In the genomic region with DNA sequence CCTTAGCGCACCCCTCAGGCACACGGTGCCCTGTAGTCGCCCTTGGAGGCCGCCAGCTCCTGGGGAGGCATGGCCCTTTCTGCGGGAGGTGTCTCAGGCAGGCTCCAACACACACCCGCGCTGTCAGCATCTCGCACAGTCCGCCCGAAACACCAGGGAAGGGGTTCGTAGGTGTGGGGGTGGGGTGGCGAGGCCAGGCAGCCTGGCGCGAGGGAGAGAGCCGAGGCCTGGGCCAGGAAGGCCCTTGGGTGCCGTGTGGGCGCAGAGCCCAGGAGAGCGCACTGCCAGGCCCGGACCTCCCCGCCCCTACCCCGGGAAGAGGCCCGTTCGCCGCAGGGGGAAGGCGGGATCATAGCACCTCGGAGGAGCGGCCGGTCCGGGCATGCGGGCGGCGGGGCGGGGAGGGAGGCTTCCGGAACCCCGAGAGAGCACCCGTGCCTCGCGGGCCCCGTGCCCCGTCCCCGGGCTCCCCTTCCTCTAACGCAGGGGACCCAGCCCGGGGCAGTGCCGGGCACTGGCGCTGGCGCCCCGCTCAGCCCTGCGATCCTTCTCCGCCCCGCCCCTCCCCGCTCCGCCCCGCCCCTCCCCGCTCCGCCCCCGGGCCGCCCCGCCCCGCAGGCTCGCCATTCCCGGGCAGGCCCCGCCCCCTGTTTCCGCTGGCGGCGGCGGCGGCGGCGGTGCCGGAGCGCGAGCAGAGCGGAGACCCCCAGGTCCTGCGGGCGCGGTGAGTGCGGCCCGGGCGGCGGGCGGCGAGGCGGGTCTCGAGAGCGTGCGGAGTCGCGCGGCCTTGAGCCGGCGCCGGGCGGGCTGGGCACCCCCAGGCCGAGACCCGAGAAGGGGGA, we compare ENCODE assay signal across 8 cellular contexts. TPM values are rescaled to one million over a fixed set of nuclear protein-coding genes. Genes with fewer than 3 reads are reported as not detected.
DNase-seq lines count a peak whose midpoint lies in the region; ATAC-seq and TF ChIP-seq lines count a peak whose summit lies in the region.

A gene with protein sequence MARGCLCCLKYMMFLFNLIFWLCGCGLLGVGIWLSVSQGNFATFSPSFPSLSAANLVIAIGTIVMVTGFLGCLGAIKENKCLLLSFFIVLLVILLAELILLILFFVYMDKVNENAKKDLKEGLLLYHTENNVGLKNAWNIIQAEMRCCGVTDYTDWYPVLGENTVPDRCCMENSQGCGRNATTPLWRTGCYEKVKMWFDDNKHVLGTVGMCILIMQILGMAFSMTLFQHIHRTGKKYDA (plus strand): TSS at position 650 of the 842 bp plus-strand sequence. CDS start 123,815 bp downstream, outside the sequence.

- H3K36me3 ChIP-seq in SJCRH30 (no peaks in the 10 kb centered on the region; the same call in 1 of the 2 replicates), thyroid gland (no peaks in the 10 kb centered on the region)

- no peaks in the 10 kb centered on the region for H3K27me3 ChIP-seq in AG04450 (ENCODE audit: control insufficient read depth, insufficient read depth, low read length)
- H3K27me3 ChIP-seq in SJCRH30: no peaks in the 10 kb centered on the region
- no peaks in the 10 kb centered on the region for H3K27me3 ChIP-seq in thyroid gland

- no peaks in the 10 kb centered on the region for H3K27me3 Mint-ChIP-seq in activated naive CD4-positive, alpha-beta T cell treated with anti-CD3 and anti-CD28 coated beads, Interleukin-2, amount 50 U/mL, for 24 hours
- no peaks in the 10 kb centered on the region for H3K27me3 Mint-ChIP-seq in osteocyte (ENCODE audit: unreplicated experiment)

- peak within 1 kb of the TSS; percentile 57 for H3K27ac ChIP-seq in AG04450 (ENCODE audit: low read depth, low read length)
- peak within 1 kb of the TSS; percentile 76 for H3K27ac ChIP-seq in SJCRH30
- H3K27ac ChIP-seq in thyroid gland: peak within 1 kb of the TSS; percentile 81 to 95 (median 84)

- peaks cover 12% of the 10 kb centered on the region for H3K4me1 Mint-ChIP-seq in activated naive CD4-positive, alpha-beta T cell treated with anti-CD3 and anti-CD28 coated beads, Interleukin-2, amount 50 U/mL, for 24 hours
- peaks cover 26% of the 10 kb centered on the region for H3K4me1 Mint-ChIP-seq in osteocyte (ENCODE audit: unreplicated experiment)

- ATAC-seq in GM19025 (IDR thresholded peaks at IDR 0.05; ENCODE audit: low read depth, unreplicated experiment) (peak; percentile 82), HG03571 (IDR thresholded peaks at IDR 0.05; ENCODE audit: unreplicated experiment) (peak; percentile 76)

- TF ChIP-seq CTCF in AG04450 (IDR thresholded peaks at IDR 0.05; ENCODE audit: low read depth, low read length) (no peak), osteocyte (IDR thresholded peaks at IDR 0.05) (no peak), thyroid gland (IDR thresholded peaks at IDR 0.05) (no peak)

- no peaks in the 10 kb centered on the region for H3K36me3 Mint-ChIP-seq in activated naive CD4-positive, alpha-beta T cell treated with anti-CD3 and anti-CD28 coated beads, Interleukin-2, amount 50 U/mL, for 24 hours
- H3K36me3 Mint-ChIP-seq in osteocyte (ENCODE audit: unreplicated experiment): no peaks in the 10 kb centered on the region

- H3K4me1 ChIP-seq in SJCRH30 (peaks cover 27% of the 10 kb centered on the region), thyroid gland (peaks cover 28 to 38% of the 10 kb centered on the region in 2 donors)

- TF ChIP-seq POLR2A in thyroid gland (IDR thresholded peaks at IDR 0.05): peak in 1 of 2 donors; percentile 80

- H3K27ac Mint-ChIP-seq in activated naive CD4-positive, alpha-beta T cell treated with anti-CD3 and anti-CD28 coated beads, Interleukin-2, amount 50 U/mL, for 24 hours: no peak within 1 kb of the TSS
- peak within 1 kb of the TSS; percentile 73 for H3K27ac Mint-ChIP-seq in osteocyte (ENCODE audit: unreplicated experiment)

- intact Hi-C loops in thyroid gland (cut with DNase I): loop anchor here (5.0 to 10.0 kb wide), 2 partner anchors 58 to 1195 kb away; a partner anchor contains a TSS

- peak within 1 kb of the TSS; percentile 81 for H3K4me3 Mint-ChIP-seq in activated naive CD4-positive, alpha-beta T cell treated with anti-CD3 and anti-CD28 coated beads, Interleukin-2, amount 50 U/mL, for 24 hours
- peak within 1 kb of the TSS; percentile 78 for H3K4me3 Mint-ChIP-seq in osteocyte (ENCODE audit: unreplicated experiment)

- H3K9me3 Mint-ChIP-seq in activated naive CD4-positive, alpha-beta T cell treated with anti-CD3 and anti-CD28 coated beads, Interleukin-2, amount 50 U/mL, for 24 hours: no peaks in the 10 kb centered on the region
- H3K9me3 Mint-ChIP-seq in osteocyte (ENCODE audit: unreplicated experiment): no peaks in the 10 kb centered on the region

- DNase-seq in AG04450 (ENCODE audit: low read depth, low spot score) (no peak), SJCRH30 (peak; percentile 73 to 76), glomerular visceral epithelial cell (ENCODE audit: extremely low spot score) (peak; percentile 69), osteocyte (ENCODE audit: extremely low spot score, unreplicated experiment) (peak; percentile 89), thyroid gland (peak; percentile 91 to 92)

- H3K9me3 ChIP-seq in AG04450 (ENCODE audit: control insufficient read depth, insufficient read depth, low read length): no peaks in the 10 kb centered on the region; the same call in 1 of the 2 replicates
- H3K9me3 ChIP-seq in SJCRH30 (replicated peaks): no peaks in the 10 kb centered on the region
- H3K9me3 ChIP-seq in thyroid gland: no peaks in the 10 kb centered on the region

- H3K4me3 ChIP-seq in AG04450 (ENCODE audit: low read depth, low read length) (peak within 1 kb of the TSS; percentile 82), SJCRH30 (peak within 1 kb of the TSS; percentile 82), thyroid gland (replicated peaks in 1 of 3) (peak within 1 kb of the TSS; percentile 29 to 81 (median 79))

- WGBS in thyroid gland, 2 donors: 2 to 3% methylated on average over 10 to 25 of the region's 95 CpGs

- POLR2A ChIA-PET in AG04450 (lab: Yijun Ruan, JAX): interaction anchor here (0.6 kb wide), 1 partner anchor 25 kb away, joined by 4 read pairs; no protein-coding TSS in a partner anchor

- CTCF ChIA-PET in AG04450 (lab: Charles Lee): interaction anchor here (0.6 to 4.8 kb wide), 3 partner anchors 17 to 198 kb away, joined by 3 to 187 read pairs (median 88); no protein-coding TSS in a partner anchor

RNA-seq across cellular contexts. Expression of the gene that starts here (rescaled TPM):
- 68.0 and 72.7 TPM in 2 replicates for polyA plus RNA-seq in AG04450 (2011; rRNA removed)
- polyA minus RNA-seq in AG04450 (2011; rRNA and poly(A)+ RNA removed): 41.5 and 49.7 TPM in 2 replicates
- total RNA-seq in SJCRH30 (2014; rRNA removed; shearing (Covaris generic)): 194 and 210 TPM in 2 replicates
- 102 and 114 TPM in 2 replicates for total RNA-seq in osteocyte
- total RNA-seq in thyroid gland: 10 to 100 TPM; 26.9 to 47.5 (median 33.2) TPM
